ENCODE assay signal across 26 cellular contexts in genomic region chr3:2094941-2095340, GRCh38. TPM values are rescaled to one million over a fixed set of nuclear protein-coding genes. Genes with fewer than 3 reads are reported as not detected.
"Had no signal": no experiment of that assay in that cellular context is flagged by ENCODE, and none has a peak within 500 bp of the region (broad histone marks: within the 10 kb centered on the region; RNA-seq: fewer than 3 reads in every experiment).

No MANE protein-coding gene starts in this region.

- ATAC-seq: mucosa of descending colon; naive thymus-derived CD4-positive, alpha-beta T cell; natural killer cell treated with Interleukin-12 subunit alpha and Interleukin-12 subunit beta and Interleukin-15 and Interleukin-18, amount 100 ng/mL, for 72 hours; right lobe of liver; stimulated activated naive B cell treated with anti-CD40 and anti-IgM and Interleukin-4, amounts not matched to agents 10 μg/mL and 1 μg/mL and 100 μg/mL, for 72 hours; stimulated activated naive CD8-positive, alpha-beta T cell treated with anti-CD3 and anti-CD28 coated beads, Interleukin-15, Interleukin-2, amounts not matched to agents 100 U/mL and 50 U/mL, for 24 hours; upper lobe of right lung had no signal

- H3K27ac ChIP-seq: left ventricle myocardium inferior, neutrophil, right atrium auricular region, right lobe of liver, stomach, testis, thyroid gland, upper lobe of right lung had no signal

- H3K4me3 Mint-ChIP-seq: immature natural killer cell; naive thymus-derived CD4-positive, alpha-beta T cell; natural killer cell treated with Interleukin-12 subunit alpha and Interleukin-12 subunit beta and Interleukin-15 and Interleukin-18, amount 100 ng/mL, for 72 hours; stimulated activated naive B cell treated with anti-CD40 and anti-IgM and Interleukin-4, amounts not matched to agents 10 μg/mL and 1 μg/mL and 100 μg/mL, for 72 hours had no signal

- H3K9me3 ChIP-seq: left ventricle myocardium inferior, mucosa of descending colon, neutrophil, right atrium auricular region, right lobe of liver, stomach, testis, thyroid gland, upper lobe of right lung had no signal

- H3K4me1 Mint-ChIP-seq: immature natural killer cell had no signal

- H3K4me2 ChIP-seq: smooth muscle cell had no signal

- H3K36me3 Mint-ChIP-seq: stimulated activated naive B cell treated with anti-CD40 and anti-IgM and Interleukin-4, amounts not matched to agents 10 μg/mL and 1 μg/mL and 100 μg/mL, for 72 hours had no signal

- H3K36me3 ChIP-seq: left ventricle myocardium inferior, neutrophil, right atrium auricular region, right lobe of liver, stomach, thyroid gland, upper lobe of right lung had no signal

- H3K27ac Mint-ChIP-seq: immature natural killer cell; naive thymus-derived CD4-positive, alpha-beta T cell; natural killer cell treated with Interleukin-12 subunit alpha and Interleukin-12 subunit beta and Interleukin-15 and Interleukin-18, amount 100 ng/mL, for 72 hours; progenitor cell of endocrine pancreas; stimulated activated naive B cell treated with anti-CD40 and anti-IgM and Interleukin-4, amounts not matched to agents 10 μg/mL and 1 μg/mL and 100 μg/mL, for 72 hours had no signal

- H3K4me1 ChIP-seq: right lobe of liver, testis, upper lobe of right lung had no signal

- H3K27me3 ChIP-seq: right lobe of liver, testis, thyroid gland had no signal

- H3K4me3 ChIP-seq: left ventricle myocardium inferior, lung, mucosa of descending colon, right atrium auricular region, right lobe of liver, smooth muscle cell, stomach, testis, thyroid gland, upper lobe of right lung had no signal

- DNase-seq: hypothalamus; immature natural killer cell; kidney; left ventricle myocardium inferior; mesendoderm; midbrain; mucosa of descending colon; naive thymus-derived CD4-positive, alpha-beta T cell; occipital lobe; right lobe of liver; stimulated activated CD4-positive, alpha-beta T cell treated with anti-CD3 and anti-CD28 coated beads, Interleukin-2, amount 100 ng/mL, for 24 hours; stimulated activated CD4-positive, alpha-beta T cell treated with anti-CD3 and anti-CD28 coated beads, Interleukin-4, amount 100 ng/mL, for 1 hour; stimulated activated naive B cell treated with anti-CD40 and anti-IgM and Interleukin-4, amounts not matched to agents 10 μg/mL and 1 μg/mL and 100 μg/mL, for 72 hours; stimulated activated naive CD8-positive, alpha-beta T cell treated with anti-CD3 and anti-CD28 coated beads, Interleukin-15, Interleukin-2, amounts not matched to agents 100 U/mL and 50 U/mL, for 24 hours; stomach; testis; thyroid gland; upper lobe of right lung had no signal

RNA-seq across cellular contexts. Expression of gene CNTN4, which starts 3.7 kb away (rescaled TPM):
- total RNA-seq: myocyte; naive thymus-derived CD4-positive, alpha-beta T cell; natural killer cell treated with Interleukin-12 subunit alpha and Interleukin-12 subunit beta and Interleukin-15 and Interleukin-18, amount 100 ng/mL, for 72 hours; pulmonary artery endothelial cell had no signal
- polyA plus RNA-seq: immature natural killer cell; naive thymus-derived CD4-positive, alpha-beta T cell had no signal
